ENCODE assay signal across 10 cellular contexts in genomic region chr1:154866257-154866994, GRCh38. TPM values are rescaled to one million over a fixed set of nuclear protein-coding genes. Genes with fewer than 3 reads are reported as not detected.
DNase-seq lines count a peak whose midpoint lies in the region; ATAC-seq and TF ChIP-seq lines count a peak whose summit lies in the region.
"Had no signal": no experiment of that assay in that cellular context is flagged by ENCODE, and none has a peak within 500 bp of the region (broad histone marks: within the 10 kb centered on the region; RNA-seq: fewer than 3 reads in every experiment).

No MANE protein-coding gene starts in this region.

- H3K27ac ChIP-seq in Karpas-422 (ENCODE audit: low read length), result peak overlapping the region; percentile 97
- H3K27ac ChIP-seq in caudate nucleus (ENCODE audit: low read depth, low read length), result peak overlapping the region; percentile 50
- H3K27ac ChIP-seq in osteoblast (ENCODE audit: low read depth, low read length), result no peak overlapping the region

- CTCF ChIA-PET in activated CD4-positive, alpha-beta T cell treated with anti-CD3 and anti-CD28 coated beads for 36 hours (lab: Charles Lee), result interaction anchor here (1.0 to 2.8 kb wide), 5 partner anchors 12 to 387 kb away, joined by 3 to 9 read pairs (median 4); no protein-coding TSS in a partner anchor

- DNase-seq in Karpas-422, result peak; percentile 64
- no peak for DNase-seq in caudate nucleus (lab: John Stamatoyannopoulos, UW)
- DNase-seq in osteoblast (ENCODE audit: insufficient read length, low spot score, missing footprints), result peak; percentile 77
- no peak for DNase-seq in activated naive CD4-positive, alpha-beta T cell (lab: John Stamatoyannopoulos, UW)
- DNase-seq in activated naive CD4-positive, alpha-beta T cell treated with anti-CD3 and anti-CD28 coated beads, Interleukin-2, amount 50 U/mL, for 16 hours, result no peak
- no peak for DNase-seq in activated CD4-positive, alpha-beta T cell treated with anti-CD3 and anti-CD28 coated beads for 36 hours
- DNase-seq in hippocampal formation (lab: John Stamatoyannopoulos, UW), result no peak
- DNase-seq: CD4-positive, alpha-beta T cell had no signal

- POLR2A ChIA-PET in activated CD4-positive, alpha-beta T cell treated with anti-CD3 and anti-CD28 coated beads for 36 hours (lab: Charles Lee), result no interaction called here

- intact Hi-C loops in activated CD4-positive, alpha-beta T cell treated with anti-CD3 and anti-CD28 coated beads for 36 hours (cut with DNase I, micrococcal nuclease), result no loop called here

- H3K4me1 ChIP-seq in ES-I3 (ENCODE audit: insufficient read depth, low read length) (peaks cover 26% of the 10 kb centered on the region; the same call in 1 of the 2 replicates), Karpas-422 (ENCODE audit: low read length) (peaks cover 90% of the 10 kb centered on the region), osteoblast (ENCODE audit: insufficient read depth, low read length) (peaks cover 30% of the 10 kb centered on the region)

- peak overlapping the region; percentile 70 for H3K4me2 ChIP-seq in Karpas-422 (ENCODE audit: low read depth, low read length, poor library complexity, severe bottlenecking)
- H3K4me2 ChIP-seq in osteoblast (ENCODE audit: insufficient read depth, low read length), result peak overlapping the region; percentile 28

- H3K9me3 Mint-ChIP-seq in activated CD4-positive, alpha-beta T cell treated with anti-CD3 and anti-CD28 coated beads for 36 hours (ENCODE audit: low read depth), result no peaks in the 10 kb centered on the region
- H3K9me3 Mint-ChIP-seq: CD4-positive, alpha-beta T cell had no signal

- no peak overlapping the region for H3K27ac Mint-ChIP-seq in activated CD4-positive, alpha-beta T cell treated with anti-CD3 and anti-CD28 coated beads for 36 hours
- H3K27ac Mint-ChIP-seq: activated naive CD8-positive, alpha-beta T cell; CD4-positive, alpha-beta T cell had no signal

- no peak for ATAC-seq in activated CD4-positive, alpha-beta T cell treated with anti-CD3 and anti-CD28 coated beads for 36 hours

- H2AFZ ChIP-seq in Karpas-422 (ENCODE audit: low read length), result no peak overlapping the region
- no peak overlapping the region for H2AFZ ChIP-seq in osteoblast (ENCODE audit: low read length)

- H4K20me1 ChIP-seq in Karpas-422 (ENCODE audit: insufficient read depth, low read depth, low read length) (no peaks in the 10 kb centered on the region), osteoblast (ENCODE audit: insufficient read depth, low read length) (peaks cover 2% of the 10 kb centered on the region)

- H3K36me3 Mint-ChIP-seq in activated CD4-positive, alpha-beta T cell treated with anti-CD3 and anti-CD28 coated beads for 36 hours (ENCODE audit: low read depth), result no peaks in the 10 kb centered on the region
- H3K36me3 Mint-ChIP-seq: activated naive CD8-positive, alpha-beta T cell had no signal

- peaks cover 46% of the 10 kb centered on the region for H3K4me1 Mint-ChIP-seq in activated CD4-positive, alpha-beta T cell treated with anti-CD3 and anti-CD28 coated beads for 36 hours

- H3K4me3 Mint-ChIP-seq in activated CD4-positive, alpha-beta T cell treated with anti-CD3 and anti-CD28 coated beads for 36 hours, result no peak overlapping the region
- H3K4me3 Mint-ChIP-seq: activated naive CD8-positive, alpha-beta T cell; CD4-positive, alpha-beta T cell had no signal

- peaks cover 38% of the 10 kb centered on the region for H3K27me3 Mint-ChIP-seq in activated CD4-positive, alpha-beta T cell treated with anti-CD3 and anti-CD28 coated beads for 36 hours

- H3K27me3 ChIP-seq in Karpas-422 (ENCODE audit: low read length), result no peaks in the 10 kb centered on the region
- H3K27me3 ChIP-seq in osteoblast (ENCODE audit: insufficient read depth, low read length), result peaks cover 36% of the 10 kb centered on the region

- H3K4me3 ChIP-seq in Karpas-422 (ENCODE audit: low read length), result peak overlapping the region; percentile 44
- H3K4me3 ChIP-seq in osteoblast (ENCODE audit: insufficient read depth, low read length), result peak overlapping the region; percentile 13

- no peak for TF ChIP-seq CTCF in osteoblast (IDR thresholded peaks at IDR 0.05; ENCODE audit: extremely low read depth, low read depth, low read length)

- H3K36me3 ChIP-seq in ES-I3 (ENCODE audit: insufficient read depth, low read length), result no peaks in the 10 kb centered on the region
- H3K36me3 ChIP-seq in Karpas-422 (ENCODE audit: insufficient read depth, low read length), result no peaks in the 10 kb centered on the region
- H3K36me3 ChIP-seq in osteoblast (ENCODE audit: insufficient read depth, low read length), result no peaks in the 10 kb centered on the region

- no peaks in the 10 kb centered on the region for H3K9me2 ChIP-seq in Karpas-422 (replicated peaks; ENCODE audit: insufficient read depth, low read length)

- H3K9me3 ChIP-seq in ES-I3 (ENCODE audit: control insufficient read depth, insufficient read depth, low read length), result no peaks in the 10 kb centered on the region
- H3K9me3 ChIP-seq in Karpas-422 (ENCODE audit: low read length), result no peaks in the 10 kb centered on the region
- no peaks in the 10 kb centered on the region for H3K9me3 ChIP-seq in osteoblast (ENCODE audit: low read depth, low read length)

- H3K9ac ChIP-seq in ES-I3 (ENCODE audit: low read depth, low read length), result peak overlapping the region; percentile 6; the same call in 1 of the 2 replicates
- H3K9ac ChIP-seq in Karpas-422 (ENCODE audit: low read length), result peak overlapping the region; percentile 89

- no peaks in the 10 kb centered on the region for H3K79me2 ChIP-seq in Karpas-422 (ENCODE audit: low read length)
- no peaks in the 10 kb centered on the region for H3K79me2 ChIP-seq in osteoblast (ENCODE audit: insufficient read depth, low read length)

RNA-seq across cellular contexts. Expression of gene KCNN3, which starts 3.7 kb away (rescaled TPM):
- 50.0 and 68.2 TPM in 2 replicates for total RNA-seq in Karpas-422 (2014; rRNA removed; shearing (Covaris generic); ENCODE audit: low replicate concordance)
- under 0.01 TPM in 2 replicates for total RNA-seq in osteoblast
- under 1 TPM; 0.18 to 0.25 TPM for total RNA-seq in activated CD4-positive, alpha-beta T cell treated with anti-CD3 and anti-CD28 coated beads for 36 hours
- total RNA-seq: CD4-positive, alpha-beta T cell had no signal

Comparison
In these comparisons a context has a peak if more than half of its experiments do, and no peak if none do; other contexts are left out.
1. DNase-seq: peak in Karpas-422 (single experiment) and osteoblast (single experiment); none in caudate nucleus (0 of 61), activated naive CD4-positive, alpha-beta T cell (0 of 4), activated naive CD4-positive, alpha-beta T cell treated with anti-CD3 and anti-CD28 coated beads, Interleukin-2, amount 50 U/mL, for 16 hours (single experiment), activated CD4-positive, alpha-beta T cell treated with anti-CD3 and anti-CD28 coated beads for 36 hours (single experiment) and hippocampal formation (0 of 2).
2. RNA of gene KCNN3, which starts 3.7 kb away (total RNA-seq): 50.0 to 68.2 TPM in Karpas-422; 0.18 to 0.25 TPM in activated CD4-positive, alpha-beta T cell treated with anti-CD3 and anti-CD28 coated beads for 36 hours and under 0.01 TPM in osteoblast; every median in the first group is over 10 times any median in the second.